23 cellular contexts compared by ENCODE assay signal in genomic region chr6:29559524-29560287, GRCh38. TPM values are rescaled to one million over a fixed set of nuclear protein-coding genes. Genes with fewer than 3 reads are reported as not detected.
DNase-seq lines count a peak whose midpoint lies in the region; ATAC-seq, FAIRE-seq and TF ChIP-seq lines count a peak whose summit lies in the region.
"Had no signal": no experiment of that assay in that cellular context is flagged by ENCODE, and none has a peak within 500 bp of the region (broad histone marks: within the 10 kb centered on the region; RNA-seq: fewer than 3 reads in every experiment).

UBD (minus strand) TSS chr6:29559732; CDS start chr6:29559701, 31 bp downstream.

- H3K4me3 ChIP-seq in adipocyte (ENCODE audit: low read length): no peak within 1 kb of the TSS
- H3K4me3 ChIP-seq: esophagus squamous epithelium, left lung, thyroid gland had no signal

- H3K4me1 ChIP-seq in adipocyte (ENCODE audit: control insufficient read depth, insufficient read depth, low read length): no peaks in the 10 kb centered on the region
- H3K4me1 ChIP-seq: left lung, thyroid gland had no signal

- DNase-seq in DMS53 treated with DMSO at 0.1 percent for 48 hours (lab: John Stamatoyannopoulos, UW; ENCODE audit: unreplicated experiment): peak; percentile 9
- DNase-seq in adipocyte (ENCODE audit: low read depth): peak; percentile 13
- peak; percentile 63 for DNase-seq in kidney tubule cell (ENCODE audit: low spot score)
- DNase-seq in T-helper 9 cell: no peak
- DNase-seq in mesenteric fat pad (ENCODE audit: low spot score): no peak
- no peak for DNase-seq in urothelium cell line (ENCODE audit: low spot score)
- DNase-seq: activated gamma-delta T cell treated with Interleukin-2 at 50 U/mL for 16 hours; activated T-cell treated with anti-CD3 and anti-CD28 coated beads for 4 hours; DMS79 treated with DMSO at 0.1 percent for 48 hours; effector memory CD4-positive, alpha-beta T cell; esophagus squamous epithelium; glutamatergic neuron; left lung; NCI-H1436; NCI-H2171 treated with DMSO at 0.1 percent for 48 hours; NCI-H69; right cardiac atrium; SHP77 treated with DMSO at 0.1 percent for 48 hours; thyroid gland had no signal

- H3K9ac ChIP-seq in adipocyte (ENCODE audit: low read length): no peak within 1 kb of the TSS

- H3K9me3 ChIP-seq in adipocyte (ENCODE audit: control insufficient read depth, low read length): no peaks in the 10 kb centered on the region
- H3K9me3 ChIP-seq: esophagus squamous epithelium, left lung, thyroid gland had no signal

- H3K36me3 ChIP-seq in adipocyte (ENCODE audit: control insufficient read depth, insufficient read depth, low read length, severe bottlenecking): no peaks in the 10 kb centered on the region
- H3K36me3 ChIP-seq: esophagus squamous epithelium, left lung, thyroid gland had no signal

- in situ Hi-C loops in GM18951 (cut with MboI; ENCODE audit: low sequenced_read_pairs, unreplicated experiment): no loop called here

- TF ChIP-seq POLR2A in GM18951 (IDR thresholded peaks at IDR 0.05; ENCODE audit: extremely low read depth, insufficient read depth, insufficient read length): peak; percentile 27

- no peak for FAIRE-seq in urothelium cell line (lab: Jason Lieb, UNC)

- no peak for ATAC-seq in HG03039 (IDR thresholded peaks at IDR 0.05; ENCODE audit: unreplicated experiment)
- ATAC-seq: left lung; right cardiac atrium; stimulated activated effector memory CD8-positive, alpha-beta T cell treated with anti-CD3 and anti-CD28 coated beads, Interleukin-12 subunit alpha, Interleukin-12 subunit beta, amount 100 ng/mL, for 72 hours had no signal

- peaks cover 37% of the 10 kb centered on the region for H3K27me3 ChIP-seq in adipocyte (replicated peaks; ENCODE audit: control insufficient read depth, insufficient read depth, low read length)

RNA-seq across cellular contexts. Expression of gene UBD, which starts in this region (rescaled TPM):
- not detected for total RNA-seq in mesenteric fat pad
- total RNA-seq: osteoblast, right cardiac atrium had no signal

Comparison
In these comparisons a context has a peak if more than half of its experiments do, and no peak if none do; other contexts are left out.
1. DNase-seq: peak in DMS53 treated with DMSO at 0.1 percent for 48 hours (single experiment), adipocyte (single experiment) and kidney tubule cell (single experiment); none in T-helper 9 cell (single experiment), mesenteric fat pad (single experiment) and urothelium cell line (single experiment).